ENCODE assay signal across 8 cellular contexts in the genomic region with DNA sequence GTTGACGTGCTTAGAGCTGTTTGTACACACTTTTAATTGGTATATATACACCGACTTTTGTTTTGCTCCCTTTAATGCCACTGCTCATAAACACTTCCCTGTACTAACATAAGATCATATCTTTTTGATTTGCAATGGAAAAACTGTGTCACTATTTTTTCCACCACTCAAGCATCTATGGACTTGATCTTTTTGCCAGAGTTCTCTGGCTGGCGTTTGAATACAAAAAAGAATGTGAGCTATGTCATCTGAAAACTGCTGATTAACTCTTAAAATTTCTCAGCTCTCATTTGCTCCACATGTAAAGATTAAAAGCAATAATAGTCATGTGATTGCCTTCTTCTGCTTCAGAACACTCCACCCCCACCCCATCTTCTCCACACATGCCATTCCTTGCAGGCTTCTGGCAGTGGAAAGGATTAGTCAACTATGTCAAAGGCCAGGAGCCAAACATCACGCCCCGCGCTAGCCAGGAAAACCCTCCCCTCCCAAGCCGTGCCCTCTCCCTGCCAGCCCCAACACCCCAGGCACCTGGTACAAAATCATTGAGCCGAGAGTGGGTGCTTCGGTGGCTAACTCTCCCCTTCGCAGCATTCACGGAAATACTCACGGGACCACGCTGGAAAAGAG.
DNase-seq lines count a peak whose midpoint lies in the region; ATAC-seq and TF ChIP-seq lines count a peak whose summit lies in the region.

No MANE protein-coding gene starts in this region.

- H3K79me2 ChIP-seq in OCI-LY3 (ENCODE audit: low read length) = no peaks in the 10 kb centered on the region

- H3K4me3 ChIP-seq in OCI-LY3 (ENCODE audit: low read length) (peak overlapping the region; percentile 61), endodermal cell (ENCODE audit: low read length) (no peak overlapping the region)

- H3K27me3 Mint-ChIP-seq in endodermal cell (ENCODE audit: insufficient read depth) (no peaks in the 10 kb centered on the region), naive B cell (no peaks in the 10 kb centered on the region)

- in situ Hi-C loops in G401 (cut with HindIII; ENCODE audit: low sequenced_read_pairs) = no loop called here

- H3K4me1 ChIP-seq in OCI-LY3 (ENCODE audit: low read length) (peaks cover 16% of the 10 kb centered on the region), endodermal cell (ENCODE audit: control insufficient read depth, insufficient read depth, low read length) (peaks cover 5% of the 10 kb centered on the region)

- DNase-seq in AG20443 (ENCODE audit: low spot score) (peak; percentile 91), endodermal cell (peak; percentile 36), naive B cell (no peak), G401 (ENCODE audit: low spot score) (no peak), 8988T (no peak)

- H3K9ac ChIP-seq in OCI-LY3 (ENCODE audit: low read length) = no peak overlapping the region
- no peak overlapping the region for H3K9ac ChIP-seq in endodermal cell (ENCODE audit: extremely low read depth, low read length, poor library complexity, severe bottlenecking)

- H3K9me3 Mint-ChIP-seq in endodermal cell = no peaks in the 10 kb centered on the region
- no peaks in the 10 kb centered on the region for H3K9me3 Mint-ChIP-seq in naive B cell

- H3K36me3 Mint-ChIP-seq in endodermal cell (ENCODE audit: low read depth) (no peaks in the 10 kb centered on the region), naive B cell (no peaks in the 10 kb centered on the region)

- no peaks in the 10 kb centered on the region for H3K9me3 ChIP-seq in OCI-LY3 (ENCODE audit: insufficient read depth, low read length)
- no peaks in the 10 kb centered on the region for H3K9me3 ChIP-seq in endodermal cell (ENCODE audit: control insufficient read depth, low read length)

- no peaks in the 10 kb centered on the region for H4K20me1 ChIP-seq in OCI-LY3 (ENCODE audit: insufficient read depth, low read length)

- peak overlapping the region; percentile 77 for H3K4me2 ChIP-seq in OCI-LY3 (ENCODE audit: low read length)

- peak; percentile 57 to 60 for ATAC-seq in naive B cell (ENCODE audit: low read depth in 2 of 2)
- ATAC-seq in HG03520 (IDR thresholded peaks at IDR 0.05; ENCODE audit: unreplicated experiment) = no peak
- ATAC-seq in GM19467 (IDR thresholded peaks at IDR 0.05; ENCODE audit: unreplicated experiment) = no peak

- H3K27me3 ChIP-seq in OCI-LY3 (ENCODE audit: low read depth, low read length) (peaks cover 33% of the 10 kb centered on the region), endodermal cell (ENCODE audit: control insufficient read depth, insufficient read depth, low read length, poor library complexity, severe bottlenecking) (no peaks in the 10 kb centered on the region)

- no peak overlapping the region for H3K27ac Mint-ChIP-seq in endodermal cell
- peak overlapping the region in 4 of 6 donors; percentile 24 to 83 (median 50) for H3K27ac Mint-ChIP-seq in naive B cell

- H3K4me1 Mint-ChIP-seq in endodermal cell = peaks cover 5% of the 10 kb centered on the region
- peaks cover 24 to 61% (median 39%) of the 10 kb centered on the region in 3 donors for H3K4me1 Mint-ChIP-seq in naive B cell

- TF ChIP-seq CTCF in OCI-LY3 (IDR thresholded peaks at IDR 0.05; ENCODE audit: low read depth, low read length) (no peak), endodermal cell (conservative IDR thresholded peaks at IDR 0.05) (no peak)

- H3K36me3 ChIP-seq in OCI-LY3 (replicated peaks; ENCODE audit: low read depth, low read length) (no peaks in the 10 kb centered on the region), endodermal cell (ENCODE audit: control insufficient read depth, insufficient read depth, low read length) (no peaks in the 10 kb centered on the region)

- H3K4me3 Mint-ChIP-seq in endodermal cell = no peak overlapping the region
- peak overlapping the region in 7 of 8 donors; percentile 36 to 80 (median 70) for H3K4me3 Mint-ChIP-seq in naive B cell

- WGBS in endodermal cell (ENCODE audit: insufficient coverage in 1 of 2, insufficient read length in 1 of 2), 2 experiments = 88 to 90% methylated on average over 9 to 13 of the region's 13 CpGs

- H3K27ac ChIP-seq in OCI-LY3 (ENCODE audit: low read length) = no peak overlapping the region
- H3K27ac ChIP-seq in endodermal cell (ENCODE audit: low read depth, low read length) = no peak overlapping the region

- H2AFZ ChIP-seq in OCI-LY3 (ENCODE audit: low read depth, low read length) = peak overlapping the region; percentile 28; the same call in 1 of the 2 replicates

Comparison
In these comparisons a context has a peak if more than half of its experiments do, and no peak if none do; other contexts are left out.
1. DNase-seq: peak in AG20443 (single experiment) and endodermal cell (single experiment); none in naive B cell (single experiment), G401 (single experiment) and 8988T (single experiment).
2. ATAC-seq: peak in naive B cell (2 of 2); none in HG03520 (single experiment) and GM19467 (single experiment).